ENCODE assay signal across 8 cellular contexts in the genomic region with DNA sequence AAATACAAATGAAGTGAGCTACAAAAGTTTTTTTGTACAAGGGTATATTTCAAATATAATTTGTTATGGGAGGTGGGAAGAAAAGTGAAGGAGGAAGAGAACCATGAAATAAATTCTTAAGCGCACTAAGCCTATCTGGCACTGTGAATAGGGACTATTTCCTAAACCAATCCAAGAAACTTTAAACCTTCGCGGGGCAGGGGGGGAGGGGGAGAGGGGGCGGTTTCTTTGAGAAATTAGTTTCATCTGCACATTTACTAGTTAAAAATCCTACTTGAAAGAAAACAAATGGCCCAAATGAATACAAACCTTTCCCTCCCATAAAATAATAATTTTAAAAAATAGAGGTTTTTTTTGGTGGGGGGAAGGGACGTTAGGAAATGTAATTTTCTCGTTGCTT. TPM values are rescaled to one million over a fixed set of nuclear protein-coding genes. Genes with fewer than 3 reads are reported as not detected.
DNase-seq lines count a peak whose midpoint lies in the region; ATAC-seq and TF ChIP-seq lines count a peak whose summit lies in the region.

No MANE protein-coding gene starts in this region.

- H3K4me1 Mint-ChIP-seq in CD8-positive, alpha-beta T cell (ENCODE audit: low read depth): peaks cover 38% of the 10 kb centered on the region

- DNase-seq in CD8-positive, alpha-beta T cell: no peak
- peak; percentile 22 for DNase-seq in LoVo (ENCODE audit: low spot score)
- peak; percentile 12 for DNase-seq in cerebellar cortex (ENCODE audit: low spot score)
- no peak for DNase-seq in mucosa of descending colon
- no peak for DNase-seq in kidney glomerular epithelial cell (lab: John Stamatoyannopoulos, UW)

- peak overlapping the region; percentile 98 for H3K4me3 Mint-ChIP-seq in CD8-positive, alpha-beta T cell

- POLR2A ChIA-PET in CD8-positive, alpha-beta T cell (lab: Charles Lee): interaction anchor here (0.6 to 1.9 kb wide), 8 partner anchors 15 to 134 kb away, joined by 3 to 12 read pairs (median 4); partner anchors contain the start of genes ENSA and MCL1

- ATAC-seq in CD8-positive, alpha-beta T cell: no peak
- peak; percentile 16 for ATAC-seq in mucosa of descending colon
- ATAC-seq in GM19328 (IDR thresholded peaks at IDR 0.05; ENCODE audit: unreplicated experiment): no peak
- ATAC-seq in HG03571 (IDR thresholded peaks at IDR 0.05; ENCODE audit: unreplicated experiment): no peak
- ATAC-seq in GM19463 (IDR thresholded peaks at IDR 0.05; ENCODE audit: unreplicated experiment): no peak

- H3K27ac ChIP-seq in CD8-positive, alpha-beta T cell (ENCODE audit: low read depth, low read length): peak overlapping the region; percentile 81

- TF ChIP-seq CTCF in CD8-positive, alpha-beta T cell (IDR thresholded peaks at IDR 0.05): no peak
- TF ChIP-seq CTCF in mucosa of descending colon (IDR thresholded peaks at IDR 0.05): no peak

- H3K27me3 Mint-ChIP-seq in CD8-positive, alpha-beta T cell (ENCODE audit: low read depth): peaks cover 2% of the 10 kb centered on the region

- CTCF ChIA-PET in CD8-positive, alpha-beta T cell (lab: Charles Lee): interaction anchor here (1.3 to 1.4 kb wide), 3 partner anchors 10 to 136 kb away, joined by 3 to 5 read pairs (median 4); no protein-coding TSS in a partner anchor

- peak overlapping the region; percentile 88 for H3K4me3 ChIP-seq in CD8-positive, alpha-beta T cell (ENCODE audit: low read depth, low read length)
- peak overlapping the region; percentile 24 for H3K4me3 ChIP-seq in mucosa of descending colon

- intact Hi-C loops in CD8-positive, alpha-beta T cell (cut with DNase I, micrococcal nuclease): loop anchor here (2.0 to 10.0 kb wide), 7 partner anchors 68 to 308 kb away; partner anchors contain the start of genes ENSA (in 2 of the 2), ARNT (in 1 of the 2), MINDY1 (in 1 of the 2) and PRUNE1 (in 1 of the 2)
- intact Hi-C loops in mucosa of descending colon (cut with DNase I, micrococcal nuclease): no loop called here

- peaks cover 28% of the 10 kb centered on the region for H3K36me3 Mint-ChIP-seq in CD8-positive, alpha-beta T cell

- peak overlapping the region; percentile 92 for H3K27ac Mint-ChIP-seq in CD8-positive, alpha-beta T cell

- H3K9me3 ChIP-seq in CD8-positive, alpha-beta T cell (ENCODE audit: low read length): no peaks in the 10 kb centered on the region
- no peaks in the 10 kb centered on the region for H3K9me3 ChIP-seq in mucosa of descending colon

- H3K27me3 ChIP-seq in CD8-positive, alpha-beta T cell (ENCODE audit: insufficient read depth, low read length): no peaks in the 10 kb centered on the region

- peaks cover 7% of the 10 kb centered on the region for H3K4me1 ChIP-seq in CD8-positive, alpha-beta T cell (ENCODE audit: insufficient read depth, low read length)
- H3K4me1 ChIP-seq in mucosa of descending colon (ENCODE audit: low read depth): peaks cover 6% of the 10 kb centered on the region

- peaks cover 9% of the 10 kb centered on the region for H3K36me3 ChIP-seq in CD8-positive, alpha-beta T cell (ENCODE audit: insufficient read depth, low read length)
- no peaks in the 10 kb centered on the region for H3K36me3 ChIP-seq in mucosa of descending colon (ENCODE audit: low read depth)

- H3K9me3 Mint-ChIP-seq in CD8-positive, alpha-beta T cell: no peaks in the 10 kb centered on the region

RNA-seq across cellular contexts. Expression of gene GOLPH3L, which starts 0.4 kb away (rescaled TPM):
- 1 to 10 TPM; 1.6 to 1.8 TPM for total RNA-seq in CD8-positive, alpha-beta T cell
- total RNA-seq in mucosa of descending colon: 100 to 1,000 TPM in 1 of 3 donors, 10 to 100 TPM in 2; 62.8 to 105 (median 69.4) TPM

RNA-seq across cellular contexts. Expression of gene HORMAD1, which starts 24.1 kb away (rescaled TPM):
- not detected for total RNA-seq in CD8-positive, alpha-beta T cell
- 1 to 10 TPM in 2 of 3 donors, under 1 TPM in 1; 0.82 to 1.4 (median 1.3) TPM for total RNA-seq in mucosa of descending colon

Comparison
In these comparisons a context has a peak if more than half of its experiments do, and no peak if none do; other contexts are left out.
1. DNase-seq: peak in LoVo (single experiment) and cerebellar cortex (single experiment); none in CD8-positive, alpha-beta T cell (0 of 7), mucosa of descending colon (0 of 3) and kidney glomerular epithelial cell (single experiment).
2. RNA of gene GOLPH3L, which starts 0.4 kb away (total RNA-seq): 62.8 to 105 TPM in mucosa of descending colon; 1.6 to 1.8 TPM in CD8-positive, alpha-beta T cell; every median in the first group is over 10 times any median in the second.
3. intact Hi-C loops: an anchor here in CD8-positive, alpha-beta T cell (2.0 to 10.0 kb wide); none called in mucosa of descending colon.